22 cellular contexts compared by ENCODE assay signal in genomic region chr1:171899838-171900237, GRCh38.
"Had no signal": no experiment of that assay in that cellular context is flagged by ENCODE, and none has a peak within 500 bp of the region (broad histone marks: within the 10 kb centered on the region; RNA-seq: fewer than 3 reads in every experiment).

No MANE protein-coding gene starts in this region.

- ATAC-seq: activated CD8-positive, alpha-beta T cell treated with anti-CD3 and anti-CD28 coated beads for 36 hours; activated T-helper 17 cell treated with anti-CD3 and anti-CD28 coated beads, Interleukin-2, amount 50 U/mL, for 72 hours; esophagus mucosa; gastroesophageal sphincter; heart right ventricle; natural killer cell; stimulated activated naive CD8-positive, alpha-beta T cell treated with anti-CD3 and anti-CD28 coated beads, Interleukin-15, amount 100 ng/mL, for 72 hours; T-cell; upper lobe of right lung had no signal

- H3K27ac Mint-ChIP-seq: activated CD8-positive, alpha-beta T cell treated with anti-CD3 and anti-CD28 coated beads for 36 hours; activated T-helper 17 cell treated with anti-CD3 and anti-CD28 coated beads, Interleukin-2, amount 50 U/mL, for 72 hours; natural killer cell; stimulated activated naive CD8-positive, alpha-beta T cell treated with anti-CD3 and anti-CD28 coated beads, Interleukin-15, amount 100 ng/mL, for 72 hours; T-cell had no signal

- H3K9me3 Mint-ChIP-seq: activated CD8-positive, alpha-beta T cell treated with anti-CD3 and anti-CD28 coated beads for 36 hours; activated T-helper 17 cell treated with anti-CD3 and anti-CD28 coated beads, Interleukin-2, amount 50 U/mL, for 72 hours; central memory CD8-positive, alpha-beta T cell; natural killer cell; stimulated activated naive CD8-positive, alpha-beta T cell treated with anti-CD3 and anti-CD28 coated beads, Interleukin-15, amount 100 ng/mL, for 72 hours; T-cell had no signal

- H3K9me3 ChIP-seq: gastroesophageal sphincter, prostate gland, right atrium auricular region, thoracic aorta, upper lobe of right lung had no signal

- H3K4me1 ChIP-seq: gastroesophageal sphincter, prostate gland, right atrium auricular region, upper lobe of right lung had no signal

- H3K27me3 ChIP-seq: brain microvascular endothelial cell, gastroesophageal sphincter, heart right ventricle, right atrium auricular region, upper lobe of right lung had no signal

- H3K27ac ChIP-seq: brain microvascular endothelial cell, coronary artery, gastroesophageal sphincter, right atrium auricular region, thoracic aorta had no signal

- DNase-seq: activated CD4-positive, alpha-beta T cell treated with anti-CD3 and anti-CD28 coated beads for 48 hours; activated CD4-positive, CD25-positive, alpha-beta regulatory T cell; activated CD8-positive, alpha-beta T cell treated with anti-CD3 and anti-CD28 coated beads for 36 hours; activated naive CD4-positive, alpha-beta T cell; activated T-cell treated with anti-CD3 and anti-CD28 coated beads, Interleukin-2, amount 50 U/mL, for 1 hour; brain microvascular endothelial cell; heart right ventricle; mesenchymal stem cell; natural killer cell; stimulated activated CD4-positive, alpha-beta T cell treated with anti-CD3 and anti-CD28 coated beads, Interleukin-2, amount 100 ng/mL, for 24 hours; stimulated activated naive CD8-positive, alpha-beta T cell treated with anti-CD3 and anti-CD28 coated beads, Interleukin-15, amount 100 ng/mL, for 72 hours; T-cell; T-helper 9 cell; upper lobe of right lung had no signal

- H3K36me3 ChIP-seq: brain microvascular endothelial cell, gastroesophageal sphincter, heart right ventricle, prostate gland, right atrium auricular region, thoracic aorta, upper lobe of right lung had no signal

- H3K4me3 ChIP-seq: coronary artery, gastroesophageal sphincter, heart right ventricle, prostate gland, right atrium auricular region, thoracic aorta, upper lobe of right lung had no signal

- H3K4me3 Mint-ChIP-seq: activated CD8-positive, alpha-beta T cell treated with anti-CD3 and anti-CD28 coated beads for 36 hours; activated T-helper 17 cell treated with anti-CD3 and anti-CD28 coated beads, Interleukin-2, amount 50 U/mL, for 72 hours; central memory CD8-positive, alpha-beta T cell; natural killer cell; stimulated activated naive CD8-positive, alpha-beta T cell treated with anti-CD3 and anti-CD28 coated beads, Interleukin-15, amount 100 ng/mL, for 72 hours; T-cell had no signal

- H3K36me3 Mint-ChIP-seq: natural killer cell, T-cell had no signal
